ENCODE assay signal across 1 cellular context in genomic region chr10:4141471-4141870, GRCh38.
TF ChIP-seq lines count a peak whose summit lies in the region.

No MANE protein-coding gene starts in this region.

TF ChIP-seq in PFSK-1, 5 proteins besides CTCF, POLR2A, EP300 and RAD21 (continued from another document):
- TF ChIP-seq REST (IDR thresholded peaks at IDR 0.05; ENCODE audit: insufficient read depth in 1 of 2, low read depth in 2 of 2, low read length in 2 of 2), result peak; percentile 90 to 94
